ENCODE assay signal across 7 cellular contexts in genomic region chr1:149938668-149939003, GRCh38. TPM values are rescaled to one million over a fixed set of nuclear protein-coding genes. Genes with fewer than 3 reads are reported as not detected.
DNase-seq lines count a peak whose midpoint lies in the region; ATAC-seq, FAIRE-seq and TF ChIP-seq lines count a peak whose summit lies in the region.
"Not testable (repeated sequence)": the region's sequence is repeated elsewhere in the genome, so short reads cannot be mapped to it uniquely, and the experiment has no call there.

No MANE protein-coding gene starts in this region.

- not testable (repeated sequence) for H3K79me2 ChIP-seq in H1 (ENCODE audit: control insufficient read depth in 1 of 2, insufficient read depth in 2 of 2, low read length in 2 of 2)

- peaks cover 0 to 11% of the 10 kb centered on the region in 2 experiments; a peak in 1 of 3 replicates for H3K36me3 ChIP-seq in HEK293 (ENCODE audit: control insufficient read depth in 2 of 2, insufficient read depth in 1 of 2, low read length in 2 of 2)
- not testable (repeated sequence) for H3K36me3 ChIP-seq in H1 (ENCODE audit: control insufficient read depth in 2 of 4, insufficient read depth in 4 of 4, low read length in 3 of 4); spleen
- peaks cover 14% of the 10 kb centered on the region for H3K36me3 ChIP-seq in muscle layer of colon (ENCODE audit: insufficient read depth, low read length)

- DNase-seq in activated naive CD8-positive, alpha-beta T cell treated with anti-CD3 and anti-CD28 coated beads, Interleukin-2, amount 10 ng/mL, durations not matched to agents 7 days and 5 days; H1 (ENCODE audit: low read depth in 1 of 2, low spot score in 2 of 2); left ventricle myocardium superior; spleen: not testable (repeated sequence)

- H3K14ac ChIP-seq in H1 (ENCODE audit: insufficient read length): not testable (repeated sequence)

- peaks cover 30% of the 10 kb centered on the region for H3K4me1 Mint-ChIP-seq in activated naive CD8-positive, alpha-beta T cell treated with anti-CD3 and anti-CD28 coated beads, Interleukin-2, amount 10 ng/mL, durations not matched to agents 7 days and 5 days

- H4K20me1 ChIP-seq in H1 (replicated peaks in 1 of 2; ENCODE audit: control insufficient read depth in 1 of 2, insufficient read depth in 2 of 2, low read length in 2 of 2): not testable (repeated sequence)

- not testable (repeated sequence) for TF ChIP-seq POLR2A in H1 (IDR thresholded peaks at IDR 0.05; ENCODE audit: control extremely low read depth in 1 of 2, low read depth in 2 of 2, low read length in 2 of 2); spleen (IDR thresholded peaks at IDR 0.05)

- H3K27me3 ChIP-seq in H1 (replicated peaks in 1 of 4; ENCODE audit: control insufficient read depth in 3 of 4, extremely low read depth in 1 of 4, insufficient read depth in 3 of 4, low read length in 3 of 4); muscle layer of colon (ENCODE audit: control insufficient read depth in 1 of 2, insufficient read depth in 2 of 2, low read length in 2 of 2); spleen (replicated peaks in 1 of 7): not testable (repeated sequence)

- H2BK5ac ChIP-seq in H1 (ENCODE audit: low read depth, low read length): peak overlapping the region; percentile 60

- TF ChIP-seq CTCF in HEK293 (tag by site-specific recombination; IDR thresholded peaks at IDR 0.05); H1 (IDR thresholded peaks at IDR 0.05; ENCODE audit: control extremely low read depth in 1 of 3, insufficient read depth in 1 of 3, low read depth in 1 of 3, low read length in 3 of 3); spleen (IDR thresholded peaks at IDR 0.05 in 8 of 11, conservative IDR thresholded peaks at IDR 0.05 in 3 of 11): not testable (repeated sequence)

- not testable (repeated sequence) for TF ChIP-seq EP300 in H1 (IDR thresholded peaks at IDR 0.05; ENCODE audit: borderline replicate concordance in 1 of 2, low read depth in 2 of 2, low read length in 2 of 2)

- peak overlapping the region; percentile 14 for H3K4me3 Mint-ChIP-seq in activated naive CD8-positive, alpha-beta T cell treated with anti-CD3 and anti-CD28 coated beads, Interleukin-2, amount 10 ng/mL, durations not matched to agents 7 days and 5 days

- not testable (repeated sequence) for H3K56ac ChIP-seq in H1 (replicated peaks; ENCODE audit: insufficient read length, low read depth, low read length)

- not testable (repeated sequence) for FAIRE-seq in H1 (lab: Jason Lieb, UNC)

- not testable (repeated sequence) for H3K23ac ChIP-seq in H1 (ENCODE audit: insufficient read length)

- H4K8ac ChIP-seq in H1 (ENCODE audit: extremely low read depth, insufficient read depth, low read length): not testable (repeated sequence)

- H3K23me2 ChIP-seq in H1 (ENCODE audit: low read depth, low read length): not testable (repeated sequence)

- H3K18ac ChIP-seq in H1 (ENCODE audit: extremely low read depth, low read length): 0 out of 2 replicates have a peak overlapping the region, but pooled peaks have one; percentile 67

- intact Hi-C loops in left ventricle myocardium superior (cut with micrococcal nuclease); spleen (cut with DNase I; ENCODE audit: low total_unique reads): not testable (repeated sequence)

- H3K27me3 Mint-ChIP-seq in activated naive CD8-positive, alpha-beta T cell treated with anti-CD3 and anti-CD28 coated beads, Interleukin-2, amount 10 ng/mL, durations not matched to agents 7 days and 5 days: not testable (repeated sequence)

- H3K27ac Mint-ChIP-seq in activated naive CD8-positive, alpha-beta T cell treated with anti-CD3 and anti-CD28 coated beads, Interleukin-2, amount 10 ng/mL, durations not matched to agents 7 days and 5 days: peak overlapping the region; percentile 49

- not testable (repeated sequence) for H4K91ac ChIP-seq in H1 (replicated peaks; ENCODE audit: insufficient read length, low read length)

- H3K4me1 ChIP-seq in HEK293 (ENCODE audit: control insufficient read depth, insufficient read depth, low read length): not testable (repeated sequence)
- peaks cover 5 to 22% (median 13%) of the 10 kb centered on the region in 4 experiments for H3K4me1 ChIP-seq in H1 (replicated peaks in 1 of 4; ENCODE audit: control insufficient read depth in 3 of 4, insufficient read depth in 4 of 4, low read length in 3 of 4)
- H3K4me1 ChIP-seq in muscle layer of colon (ENCODE audit: insufficient read depth, low read length): peaks cover 38% of the 10 kb centered on the region
- peaks cover 4 to 55% (median 33%) of the 10 kb centered on the region in 6 donors for H3K4me1 ChIP-seq in spleen

- ATAC-seq in SK-N-SH treated with all-trans-retinoic acid at 6 μM for 48 hours (peak; percentile 0; the same call in 2 of the 3 replicates), left ventricle myocardium superior (peak; percentile 4)
- not testable (repeated sequence) for ATAC-seq in activated naive CD8-positive, alpha-beta T cell treated with anti-CD3 and anti-CD28 coated beads, Interleukin-2, amount 10 ng/mL, durations not matched to agents 7 days and 5 days (ENCODE audit: low read depth)

- H3K4ac ChIP-seq in H1 (replicated peaks; ENCODE audit: insufficient read length, low read depth, low read length): not testable (repeated sequence)

- H2BK15ac ChIP-seq in H1 (ENCODE audit: low read length): not testable (repeated sequence)

- H2BK20ac ChIP-seq in H1 (ENCODE audit: low read length): not testable (repeated sequence)

- H3K27ac ChIP-seq in HEK293 (ENCODE audit: extremely low read depth, low read depth, low read length): peak overlapping the region; percentile 62
- 0 out of 2 replicates have a peak overlapping the region, but pooled peaks have one; percentile 76 for H3K27ac ChIP-seq in H1 (ENCODE audit: low read depth, low read length)
- peak overlapping the region; percentile 65 for H3K27ac ChIP-seq in muscle layer of colon (ENCODE audit: low read depth, low read length)
- peak overlapping the region in 5 of 8 donors; percentile 56 to 77 (median 65) for H3K27ac ChIP-seq in spleen

- H3K36me3 Mint-ChIP-seq in activated naive CD8-positive, alpha-beta T cell treated with anti-CD3 and anti-CD28 coated beads, Interleukin-2, amount 10 ng/mL, durations not matched to agents 7 days and 5 days: not testable (repeated sequence)

- peak overlapping the region; percentile 62 to 94 for H3K4me2 ChIP-seq in H1 (ENCODE audit: insufficient read depth in 1 of 2, low read depth in 2 of 2, low read length in 2 of 2)

- POLR2A ChIA-PET in HEK293 (lab: Yijun Ruan, JAX) (interaction anchor here (0.6 to 4.3 kb wide), 9 partner anchors 9 to 405 kb away, joined by 3 to 48 read pairs (median 3); a partner anchor contains a TSS), H1 (lab: Charles Lee; ENCODE audit: partially characterized antibody) (interaction anchor here (0.7 to 5.8 kb wide), 12 partner anchors 9 to 225 kb away, joined by 3 to 65 read pairs (median 4); partner anchors contain the start of genes BOLA1 and SF3B4)
- POLR2A ChIA-PET in activated naive CD8-positive, alpha-beta T cell treated with anti-CD3 and anti-CD28 coated beads, Interleukin-2, amount 10 ng/mL, durations not matched to agents 7 days and 5 days (lab: Charles Lee): interaction anchor here (0.6 to 4.7 kb wide), 5 partner anchors 9 to 51 kb away, joined by 3 to 46 read pairs (median 4); partner anchors contain the start of gene SF3B4

- not testable (repeated sequence) for H2AFZ ChIP-seq in H1 (ENCODE audit: low read length)

- WGBS in H1 (ENCODE audit: extremely low coverage in 1 of 2, insufficient coverage in 1 of 2, insufficient read length in 1 of 2, insufficient replicate concordance in 2 of 2, low coverage in 1 of 2, low lambda C conversion rate in 2 of 2, missing lambda C conversion rate in 1 of 2), 2 experiments: 28% methylated on average over 7 of the region's 13 CpGs; no CpG with 5 or more reads in 1 of the 2 experiments
- 79 to 93% (median 83%) methylated on average over 11 to 13 of the region's 13 CpGs for WGBS in spleen, 5 donors

- H3K9me3 Mint-ChIP-seq in activated naive CD8-positive, alpha-beta T cell treated with anti-CD3 and anti-CD28 coated beads, Interleukin-2, amount 10 ng/mL, durations not matched to agents 7 days and 5 days: not testable (repeated sequence)

- CTCF ChIA-PET in HEK293 (lab: Yijun Ruan, JAX) (interaction anchor here (0.9 kb wide), 1 partner anchor 23 kb away, joined by 3 read pairs; no protein-coding TSS in a partner anchor), H1 (lab: Charles Lee; ENCODE audit: partially characterized antibody) (interaction anchor here (1.0 to 2.3 kb wide), 3 partner anchors 10 to 249 kb away, joined by 3 to 6 read pairs (median 5); a partner anchor contains a TSS)

- not testable (repeated sequence) for H3K79me1 ChIP-seq in H1 (ENCODE audit: low read depth, low read length)

- H2BK12ac ChIP-seq in H1 (ENCODE audit: low read depth, low read length): not testable (repeated sequence)

- H3K4me3 ChIP-seq in HEK293 (ENCODE audit: low read depth, low read length) (peak overlapping the region; percentile 41), H1 (ENCODE audit: extremely low read depth in 1 of 4, insufficient read depth in 2 of 4, low read depth in 3 of 4, low read length in 4 of 4) (peak overlapping the region in 1 of 4 experiments; percentile 30; a peak in 3 of 8 replicates), muscle layer of colon (ENCODE audit: low read depth in 1 of 2, low read length in 2 of 2) (peak overlapping the region in 1 of 2 donors; percentile 48), spleen (peak overlapping the region in 1 of 8 donors; percentile 33)

- not testable (repeated sequence) for H3K9ac ChIP-seq in H1 (replicated peaks in 1 of 4; ENCODE audit: extremely low read depth in 1 of 4, low read depth in 3 of 4, low read length in 3 of 4); muscle layer of colon (ENCODE audit: low read length)

- not testable (repeated sequence) for H3K9me3 ChIP-seq in HEK293 (ENCODE audit: control insufficient read depth, insufficient read depth, low read depth, low read length); H1 (ENCODE audit: insufficient read depth in 2 of 2, low read depth in 1 of 2, low read length in 1 of 2); muscle layer of colon (ENCODE audit: low read length); spleen

- peak overlapping the region; percentile 77 for H4K5ac ChIP-seq in H1 (ENCODE audit: insufficient read length, low read depth, low read length)

- not testable (repeated sequence) for H2BK120ac ChIP-seq in H1 (replicated peaks; ENCODE audit: low read depth, low read length)

- not testable (repeated sequence) for H2AK5ac ChIP-seq in H1 (ENCODE audit: low read depth, low read length)

- TF ChIP-seq RAD21 in H1 (IDR thresholded peaks at IDR 0.05 in 1 of 2, conservative IDR thresholded peaks at IDR 0.05 in 1 of 2; ENCODE audit: low read depth in 2 of 2, low read length in 2 of 2): not testable (repeated sequence)

RNA-seq across cellular contexts. Expression of gene MTMR11, which starts 2.0 kb away (rescaled TPM):
- 1 to 10 TPM; 1.6 to 1.8 TPM for total RNA-seq in activated naive CD8-positive, alpha-beta T cell treated with anti-CD3 and anti-CD28 coated beads, Interleukin-2, amount 10 ng/mL, durations not matched to agents 7 days and 5 days
- 3.5 and 4.8 TPM in 2 replicates for total RNA-seq in H1 (2021; fragmentation: NEBNext Ultra II Directional; extraction: Animal tissue kit (Norgen Biotek cat#: 25700))
- polyA plus RNA-seq in H1 (2011; rRNA removed) (3.3 and 3.7 TPM in 2 replicates), spleen (1 to 10 TPM; 1.4 to 3.3 (median 2.1) TPM)
- polyA plus RNA-seq in H1 (2011; cell fraction: cytosol; rRNA removed): 3.5 TPM
- polyA plus RNA-seq in H1 (2011; cell fraction: nucleus; rRNA removed): 23.8 TPM
- 2.4 to 3.6 TPM (median 3.1 TPM) in 4 replicates for polyA plus RNA-seq in H1 (2012, experiment 1 of 2)
- polyA plus RNA-seq in H1 (2012, experiment 2 of 2): 1.0 TPM
- polyA plus RNA-seq in H1 (2013, experiment 1 of 2): 2.4 TPM
- polyA plus RNA-seq in H1 (2013, experiment 2 of 2): 2.1 TPM
- polyA minus RNA-seq in H1 (2011; rRNA and poly(A)+ RNA removed): 5.3 and 6.1 TPM in 2 replicates
- polyA minus RNA-seq in H1 (2011; cell fraction: cytosol; rRNA and poly(A)+ RNA removed): 3.5 TPM
- polyA minus RNA-seq in H1 (2011; cell fraction: nucleus; rRNA and poly(A)+ RNA removed): 7.6 TPM
- total RNA-seq in left ventricle myocardium superior (2.5 TPM), spleen (10 to 100 TPM in 2 of 7 donors, 1 to 10 TPM in 5; 4.4 to 16.2 (median 6.6) TPM)

RNA-seq across cellular contexts. Expression of gene SF3B4, which starts 11.0 kb away (rescaled TPM):
- total RNA-seq in activated naive CD8-positive, alpha-beta T cell treated with anti-CD3 and anti-CD28 coated beads, Interleukin-2, amount 10 ng/mL, durations not matched to agents 7 days and 5 days: 10 to 100 TPM; 72.1 to 74.8 TPM
- total RNA-seq in H1 (2021; fragmentation: NEBNext Ultra II Directional; extraction: Animal tissue kit (Norgen Biotek cat#: 25700)): 119 and 122 TPM in 2 replicates
- 81.1 and 114 TPM in 2 replicates for polyA plus RNA-seq in H1 (2011; rRNA removed)
- 29.8 TPM for polyA plus RNA-seq in H1 (2011; cell fraction: cytosol; rRNA removed)
- 46.9 TPM for polyA plus RNA-seq in H1 (2011; cell fraction: nucleus; rRNA removed)
- polyA plus RNA-seq in H1 (2012, experiment 1 of 2): 88.9 to 125 TPM (median 103 TPM) in 4 replicates
- polyA plus RNA-seq in H1 (2012, experiment 2 of 2): 140 TPM
- 98.2 TPM for polyA plus RNA-seq in H1 (2013, experiment 1 of 2)
- 100 TPM for polyA plus RNA-seq in H1 (2013, experiment 2 of 2)
- polyA minus RNA-seq in H1 (2011; rRNA and poly(A)+ RNA removed): 43.8 and 64.2 TPM in 2 replicates
- 42.7 TPM for polyA minus RNA-seq in H1 (2011; cell fraction: cytosol; rRNA and poly(A)+ RNA removed)
- 32.3 TPM for polyA minus RNA-seq in H1 (2011; cell fraction: nucleus; rRNA and poly(A)+ RNA removed)
- total RNA-seq in left ventricle myocardium superior: 27.4 TPM
- 10 to 100 TPM; 17.6 to 43.8 (median 40.5) TPM for total RNA-seq in spleen
- 10 to 100 TPM; 19.7 to 27.8 (median 24.6) TPM for polyA plus RNA-seq in spleen

RNA-seq across cellular contexts. Expression of gene SV2A, which starts 21.0 kb away (rescaled TPM):
- total RNA-seq in activated naive CD8-positive, alpha-beta T cell treated with anti-CD3 and anti-CD28 coated beads, Interleukin-2, amount 10 ng/mL, durations not matched to agents 7 days and 5 days: 10 to 100 TPM; 23.9 to 27.5 TPM
- total RNA-seq in H1 (2021; fragmentation: NEBNext Ultra II Directional; extraction: Animal tissue kit (Norgen Biotek cat#: 25700)): 51.8 and 52.9 TPM in 2 replicates
- 41.8 and 49.0 TPM in 2 replicates for polyA plus RNA-seq in H1 (2011; rRNA removed)
- 47.9 TPM for polyA plus RNA-seq in H1 (2011; cell fraction: cytosol; rRNA removed)
- 54.4 TPM for polyA plus RNA-seq in H1 (2011; cell fraction: nucleus; rRNA removed)
- 53.0 to 56.0 TPM (median 54.0 TPM) in 4 replicates for polyA plus RNA-seq in H1 (2012, experiment 1 of 2)
- polyA plus RNA-seq in H1 (2012, experiment 2 of 2): 56.3 TPM
- 69.4 TPM for polyA plus RNA-seq in H1 (2013, experiment 1 of 2)
- polyA plus RNA-seq in H1 (2013, experiment 2 of 2): 74.0 TPM
- 93.1 and 99.8 TPM in 2 replicates for polyA minus RNA-seq in H1 (2011; rRNA and poly(A)+ RNA removed)
- 34.9 TPM for polyA minus RNA-seq in H1 (2011; cell fraction: cytosol; rRNA and poly(A)+ RNA removed)
- polyA minus RNA-seq in H1 (2011; cell fraction: nucleus; rRNA and poly(A)+ RNA removed): 23.6 TPM
- 0.22 TPM for total RNA-seq in left ventricle myocardium superior
- total RNA-seq in spleen: 1 to 10 TPM; 1.1 to 3.7 (median 2.5) TPM
- under 1 TPM; 0.43 to 0.90 (median 0.64) TPM for polyA plus RNA-seq in spleen

RNA-seq across cellular contexts. Expression of gene BOLA1, which starts 39.3 kb away (rescaled TPM):
- total RNA-seq in activated naive CD8-positive, alpha-beta T cell treated with anti-CD3 and anti-CD28 coated beads, Interleukin-2, amount 10 ng/mL, durations not matched to agents 7 days and 5 days: 10 to 100 TPM; 23.7 to 25.4 TPM
- 8.1 and 13.1 TPM in 2 replicates for total RNA-seq in H1 (2021; fragmentation: NEBNext Ultra II Directional; extraction: Animal tissue kit (Norgen Biotek cat#: 25700))
- polyA plus RNA-seq in H1 (2011; rRNA removed): 15.4 and 24.6 TPM in 2 replicates
- 21.2 TPM for polyA plus RNA-seq in H1 (2011; cell fraction: cytosol; rRNA removed)
- polyA plus RNA-seq in H1 (2011; cell fraction: nucleus; rRNA removed): 18.4 TPM
- polyA plus RNA-seq in H1 (2012, experiment 1 of 2): 12.6 to 15.9 TPM (median 15.0 TPM) in 4 replicates
- 19.4 TPM for polyA plus RNA-seq in H1 (2012, experiment 2 of 2)
- polyA plus RNA-seq in H1 (2013, experiment 1 of 2): 9.5 TPM
- polyA plus RNA-seq in H1 (2013, experiment 2 of 2): 9.5 TPM
- 1.9 and 2.5 TPM in 2 replicates for polyA minus RNA-seq in H1 (2011; rRNA and poly(A)+ RNA removed)
- polyA minus RNA-seq in H1 (2011; cell fraction: cytosol; rRNA and poly(A)+ RNA removed): 4.9 TPM
- polyA minus RNA-seq in H1 (2011; cell fraction: nucleus; rRNA and poly(A)+ RNA removed): 13.0 TPM
- total RNA-seq in left ventricle myocardium superior: 16.7 TPM
- total RNA-seq in spleen: 10 to 100 TPM in 6 of 7 donors, 1 to 10 TPM in 1; 8.3 to 22.6 (median 14.7) TPM
- polyA plus RNA-seq in spleen: 10 to 100 TPM; 27.1 to 34.6 (median 33.9) TPM

Comparison
In these comparisons a context has a peak if more than half of its experiments do, and no peak if none do; other contexts are left out.
1. RNA of gene SV2A, which starts 21.0 kb away (total RNA-seq): 51.8 to 52.9 TPM in H1 and 23.9 to 27.5 TPM in activated naive CD8-positive, alpha-beta T cell treated with anti-CD3 and anti-CD28 coated beads, Interleukin-2, amount 10 ng/mL, durations not matched to agents 7 days and 5 days; 1.1 to 3.7 TPM in spleen and 0.22 TPM in left ventricle myocardium superior (single experiment); every median in the first group is over 4 times any median in the second.
2. Peak in every context shown above with its lines, with median percentiles within 50 percentile points of each other: H3K27ac ChIP-seq.